In genomic region chr7:38321515-38321944, GRCh38 we compare ENCODE assay signal across 12 cellular contexts.
DNase-seq lines count a peak whose midpoint lies in the region; ATAC-seq and TF ChIP-seq lines count a peak whose summit lies in the region.
"Had no signal": no experiment of that assay in that cellular context is flagged by ENCODE, and none has a peak within 500 bp of the region (broad histone marks: within the 10 kb centered on the region; RNA-seq: fewer than 3 reads in every experiment).

No MANE protein-coding gene starts in this region.

- peaks cover 39% of the 10 kb centered on the region for H3K4me1 Mint-ChIP-seq in activated naive CD4-positive, alpha-beta T cell treated with anti-CD3 and anti-CD28 coated beads, Interleukin-2, amount 10 ng/mL, durations not matched to agents 7 days and 5 days

- no peaks in the 10 kb centered on the region for H3K27me3 ChIP-seq in upper lobe of right lung

- peak; percentile 74 for ATAC-seq in upper lobe of right lung
- no peak for ATAC-seq in GM18520 (IDR thresholded peaks at IDR 0.05; ENCODE audit: unreplicated experiment)

- no peaks in the 10 kb centered on the region for H3K9me3 Mint-ChIP-seq in activated naive CD4-positive, alpha-beta T cell treated with anti-CD3 and anti-CD28 coated beads, Interleukin-2, amount 10 ng/mL, durations not matched to agents 7 days and 5 days
- H3K9me3 Mint-ChIP-seq: IgD-negative memory B cell had no signal

- H3K27me3 Mint-ChIP-seq in activated naive CD4-positive, alpha-beta T cell treated with anti-CD3 and anti-CD28 coated beads, Interleukin-2, amount 10 ng/mL, durations not matched to agents 7 days and 5 days, result no peaks in the 10 kb centered on the region

- intact Hi-C loops in upper lobe of right lung (cut with DNase I), result no loop called here

- no peaks in the 10 kb centered on the region for H3K36me3 Mint-ChIP-seq in activated naive CD4-positive, alpha-beta T cell treated with anti-CD3 and anti-CD28 coated beads, Interleukin-2, amount 10 ng/mL, durations not matched to agents 7 days and 5 days
- H3K36me3 Mint-ChIP-seq: IgD-negative memory B cell had no signal

- peak overlapping the region; percentile 60 for H3K27ac Mint-ChIP-seq in activated naive CD4-positive, alpha-beta T cell treated with anti-CD3 and anti-CD28 coated beads, Interleukin-2, amount 10 ng/mL, durations not matched to agents 7 days and 5 days
- H3K27ac Mint-ChIP-seq: IgD-negative memory B cell had no signal

- H3K27ac ChIP-seq in upper lobe of right lung, result no peak overlapping the region

- H3K4me3 Mint-ChIP-seq in activated naive CD4-positive, alpha-beta T cell treated with anti-CD3 and anti-CD28 coated beads, Interleukin-2, amount 10 ng/mL, durations not matched to agents 7 days and 5 days, result no peak overlapping the region
- H3K4me3 Mint-ChIP-seq: IgD-negative memory B cell had no signal

- no peak overlapping the region for H3K4me3 ChIP-seq in upper lobe of right lung

- no peaks in the 10 kb centered on the region for H3K36me3 ChIP-seq in upper lobe of right lung

- CTCF ChIA-PET in activated naive CD4-positive, alpha-beta T cell treated with anti-CD3 and anti-CD28 coated beads, Interleukin-2, amount 10 ng/mL, durations not matched to agents 7 days and 5 days (lab: Charles Lee), result interaction anchor here (2.2 to 6.9 kb wide), 3 partner anchors 9 to 104 kb away, joined by 13 to 59 read pairs (median 54); no protein-coding TSS in a partner anchor

- no peaks in the 10 kb centered on the region for H3K4me1 ChIP-seq in upper lobe of right lung

- no peaks in the 10 kb centered on the region for H3K9me3 ChIP-seq in upper lobe of right lung

- no peak for TF ChIP-seq CTCF in upper lobe of right lung (IDR thresholded peaks at IDR 0.05)

- TF ChIP-seq POLR2A in erythroblast (IDR thresholded peaks at IDR 0.05; ENCODE audit: low read length), result no peak

- no peak for DNase-seq in activated naive CD4-positive, alpha-beta T cell treated with anti-CD3 and anti-CD28 coated beads, Interleukin-2, amount 10 ng/mL, durations not matched to agents 7 days and 5 days
- DNase-seq in activated naive CD4-positive, alpha-beta T cell treated with anti-CD3 and anti-CD28 coated beads, Interleukin-2, amount 50 U/mL, for 16 hours, result no peak
- peak; percentile 41 for DNase-seq in RPMI7951 (ENCODE audit: low read depth)
- peak; percentile 85 for DNase-seq in fibroblast of gingiva (ENCODE audit: low read depth)
- DNase-seq in upper lobe of right lung, result no peak
- no peak for DNase-seq in iPS-NIHi7 (ENCODE audit: extremely low spot score)
- DNase-seq in erythroblast (lab: John Stamatoyannopoulos, UW), result no peak
- DNase-seq: midbrain, NCI-H524 treated with DMSO at 0.1 percent for 48 hours, T-helper 2 cell had no signal

Comparison
In these comparisons a context has a peak if more than half of its experiments do, and no peak if none do; other contexts are left out.
1. DNase-seq: peak in RPMI7951 (single experiment) and fibroblast of gingiva (single experiment); none in activated naive CD4-positive, alpha-beta T cell treated with anti-CD3 and anti-CD28 coated beads, Interleukin-2, amount 10 ng/mL, durations not matched to agents 7 days and 5 days (single experiment), activated naive CD4-positive, alpha-beta T cell treated with anti-CD3 and anti-CD28 coated beads, Interleukin-2, amount 50 U/mL, for 16 hours (single experiment), upper lobe of right lung (single experiment), iPS-NIHi7 (single experiment) and erythroblast (0 of 2).